8 cellular contexts compared by ENCODE assay signal in the genomic region with DNA sequence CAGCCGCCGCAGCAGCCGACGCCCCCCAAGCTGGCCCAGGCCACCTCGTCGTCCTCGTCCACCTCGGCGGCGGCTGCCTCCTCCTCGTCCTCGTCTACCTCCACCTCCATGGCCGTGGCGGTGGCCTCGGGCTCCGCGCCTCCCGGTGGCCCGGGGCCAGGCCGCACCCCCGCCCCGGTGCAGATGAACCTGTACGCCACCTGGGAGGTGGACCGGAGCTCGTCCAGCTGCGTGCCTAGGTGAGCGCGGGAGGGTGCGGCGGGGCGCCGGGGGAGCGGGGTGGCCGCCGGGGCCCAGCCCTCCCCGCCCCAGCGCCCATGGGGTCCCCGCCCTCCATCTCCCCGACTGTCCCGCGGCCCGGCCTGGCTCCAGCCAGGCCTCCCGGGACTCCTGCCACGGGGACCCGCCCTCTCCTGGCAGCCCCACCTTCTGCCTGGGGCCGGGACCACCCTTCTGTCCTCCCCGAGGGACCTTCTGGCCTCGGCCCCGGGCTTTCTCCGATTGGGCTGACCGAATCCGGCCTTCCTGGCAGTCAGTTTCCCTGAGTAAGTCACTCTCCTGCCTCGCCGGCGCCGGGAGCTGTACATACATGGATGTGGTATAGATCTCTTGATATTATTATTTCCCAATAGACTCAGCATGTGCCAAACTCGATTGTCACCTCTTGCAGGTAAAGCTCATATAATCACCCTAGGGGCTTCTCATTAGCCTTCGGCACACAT. TPM values are rescaled to one million over a fixed set of nuclear protein-coding genes. Genes with fewer than 3 reads are reported as not detected.
DNase-seq lines count a peak whose midpoint lies in the region; ATAC-seq and TF ChIP-seq lines count a peak whose summit lies in the region.

No MANE protein-coding gene starts in this region.

- in situ Hi-C loops in GM13977 (cut with MboI; ENCODE audit: low pct_unique_long_range_greater_than_20kb, low sequenced_read_pairs, unreplicated experiment): no loop called here

- no peaks in the 10 kb centered on the region for H3K9me3 Mint-ChIP-seq in activated T-cell treated with anti-CD3 and anti-CD28 coated beads, Interleukin-2, amount 50 U/mL, for 24 hours
- H3K9me3 Mint-ChIP-seq in neural crest cell: no peaks in the 10 kb centered on the region

- DNase-seq in 8988T: peak; percentile 58
- peak; percentile 62 for DNase-seq in GM13977 (ENCODE audit: low spot score)
- peak; percentile 60 for DNase-seq in activated T-cell treated with anti-CD3 and anti-CD28 coated beads, Interleukin-2, amount 50 U/mL, for 24 hours
- peak; percentile 64 for DNase-seq in fibroblast of villous mesenchyme (ENCODE audit: low read depth)
- peak; percentile 30 for DNase-seq in neural crest cell (ENCODE audit: low read depth, low spot score)
- DNase-seq in GM10248 (ENCODE audit: extremely low spot score): no peak
- no peak for DNase-seq in NCI-H524 treated with DMSO at 0.1 percent for 48 hours (lab: John Stamatoyannopoulos, UW)

- H3K36me3 Mint-ChIP-seq in activated T-cell treated with anti-CD3 and anti-CD28 coated beads, Interleukin-2, amount 50 U/mL, for 24 hours (ENCODE audit: low read depth): peaks cover 82% of the 10 kb centered on the region
- peaks cover 26% of the 10 kb centered on the region for H3K36me3 Mint-ChIP-seq in neural crest cell (ENCODE audit: low read depth)

- peaks cover 72% of the 10 kb centered on the region for H3K4me1 Mint-ChIP-seq in activated T-cell treated with anti-CD3 and anti-CD28 coated beads, Interleukin-2, amount 50 U/mL, for 24 hours (ENCODE audit: low read depth)
- H3K4me1 Mint-ChIP-seq in neural crest cell: peaks cover 27% of the 10 kb centered on the region

- ATAC-seq in HG03442 (IDR thresholded peaks at IDR 0.05; ENCODE audit: unreplicated experiment): peak; percentile 12

- CTCF ChIA-PET in GM10248 (lab: Yijun Ruan, JAX): interaction anchor here (0.8 to 8.7 kb wide), 10 partner anchors 9 to 69 kb away, joined by 3 to 143 read pairs (median 24); a partner anchor contains a TSS

- H3K4me3 Mint-ChIP-seq in activated T-cell treated with anti-CD3 and anti-CD28 coated beads, Interleukin-2, amount 50 U/mL, for 24 hours: peak overlapping the region; percentile 86
- H3K4me3 Mint-ChIP-seq in neural crest cell: peak overlapping the region; percentile 98

- H3K27me3 Mint-ChIP-seq in activated T-cell treated with anti-CD3 and anti-CD28 coated beads, Interleukin-2, amount 50 U/mL, for 24 hours: no peaks in the 10 kb centered on the region
- peaks cover 6% of the 10 kb centered on the region for H3K27me3 Mint-ChIP-seq in neural crest cell (ENCODE audit: low read depth)

- POLR2A ChIA-PET in GM10248 (lab: Yijun Ruan, JAX): interaction anchor here (0.6 to 1.3 kb wide), 2 partner anchors 14 to 35 kb away, joined by 3 to 4 read pairs; no protein-coding TSS in a partner anchor

- TF ChIP-seq CTCF in GM13977 (IDR thresholded peaks at IDR 0.05; ENCODE audit: extremely low read depth, insufficient read depth, missing control alignments) (no peak), fibroblast of villous mesenchyme (IDR thresholded peaks at IDR 0.05; ENCODE audit: insufficient read depth, low read depth, low read length) (no peak), neural crest cell (conservative IDR thresholded peaks at IDR 0.05) (no peak), GM10248 (IDR thresholded peaks at IDR 0.05; ENCODE audit: control extremely low read depth, extremely low read depth, low read depth, missing control alignments) (no peak)

- H3K27ac Mint-ChIP-seq in activated T-cell treated with anti-CD3 and anti-CD28 coated beads, Interleukin-2, amount 50 U/mL, for 24 hours: peak overlapping the region; percentile 90
- no peak overlapping the region for H3K27ac Mint-ChIP-seq in neural crest cell (ENCODE audit: unreplicated experiment)

- peak overlapping the region; percentile 62 for H3K4me3 ChIP-seq in fibroblast of villous mesenchyme (ENCODE audit: low read depth, low read length)

RNA-seq across cellular contexts. Expression of a gene that starts 0.7 kb away (rescaled TPM):
- total RNA-seq in fibroblast of villous mesenchyme: 36.7 and 41.2 TPM in 2 replicates
- total RNA-seq in neural crest cell: 47.9 and 54.3 TPM in 2 replicates

RNA-seq across cellular contexts. Expression of a gene that starts 18.6 kb away (rescaled TPM):
- total RNA-seq in fibroblast of villous mesenchyme (130 and 151 TPM in 2 replicates), neural crest cell (261 and 262 TPM in 2 replicates)

RNA-seq across cellular contexts. Expression of a gene that starts 21.8 kb away (rescaled TPM):
- total RNA-seq in fibroblast of villous mesenchyme: under 0.01 TPM in 1 of 2 replicates, not detected in the other
- 8.7 and 9.7 TPM in 2 replicates for total RNA-seq in neural crest cell

RNA-seq across cellular contexts. Expression of a gene that starts 44.5 kb away (rescaled TPM):
- total RNA-seq in fibroblast of villous mesenchyme (under 0.01 and 0.43 TPM in 2 replicates), neural crest cell (not detected in 2 replicates)

RNA-seq across cellular contexts. Expression of a gene that starts 59.0 kb away (rescaled TPM):
- total RNA-seq in fibroblast of villous mesenchyme (under 0.01 TPM in 1 of 2 replicates, not detected in the other), neural crest cell (not detected in 2 replicates)

Comparison
In these comparisons a context has a peak if more than half of its experiments do, and no peak if none do; other contexts are left out.
1. DNase-seq: peak in 8988T (single experiment), GM13977 (single experiment), activated T-cell treated with anti-CD3 and anti-CD28 coated beads, Interleukin-2, amount 50 U/mL, for 24 hours (single experiment), fibroblast of villous mesenchyme (single experiment) and neural crest cell (single experiment); none in GM10248 (single experiment) and NCI-H524 treated with DMSO at 0.1 percent for 48 hours (single experiment).